8 cellular contexts compared by ENCODE assay signal in genomic region chr1:20787100-20787774, GRCh38. TPM values are rescaled to one million over a fixed set of nuclear protein-coding genes. Genes with fewer than 3 reads are reported as not detected.
DNase-seq lines count a peak whose midpoint lies in the region; ATAC-seq and TF ChIP-seq lines count a peak whose summit lies in the region.

HP1BP3 (minus strand) TSS chr1:20787307; CDS start chr1:20780440, 6,867 bp downstream.

- no peak for TF ChIP-seq CTCF in glutamatergic neuron (IDR thresholded peaks at IDR 0.05; ENCODE audit: partially characterized antibody, unreplicated experiment)
- no peak for TF ChIP-seq CTCF in ovary (IDR thresholded peaks at IDR 0.05)
- TF ChIP-seq CTCF in thoracic aorta (IDR thresholded peaks at IDR 0.05): no peak

- H3K4me3 ChIP-seq in HAP-1: peak within 1 kb of the TSS; percentile 98
- peak within 1 kb of the TSS; percentile 86 for H3K4me3 ChIP-seq in MG63
- H3K4me3 ChIP-seq in ovary: peak within 1 kb of the TSS; percentile 67
- H3K4me3 ChIP-seq in thoracic aorta: peak within 1 kb of the TSS; percentile 77

- 0 to 1% (median 0%) methylated on average over 42 to 90 of the region's 90 CpGs for WGBS in ovary, 3 donors

- H3K9me3 ChIP-seq in HAP-1 (no peaks in the 10 kb centered on the region), MG63 (no peaks in the 10 kb centered on the region), ovary (no peaks in the 10 kb centered on the region), thoracic aorta (no peaks in the 10 kb centered on the region)

- peak within 1 kb of the TSS; percentile 95 for H3K4me3 Mint-ChIP-seq in glutamatergic neuron (ENCODE audit: unreplicated experiment)

- H3K36me3 ChIP-seq in HAP-1 (replicated peaks) (peaks cover 13% of the 10 kb centered on the region), MG63 (peaks cover 6% of the 10 kb centered on the region), ovary (no peaks in the 10 kb centered on the region), thoracic aorta (no peaks in the 10 kb centered on the region)

- H3K4me1 ChIP-seq in HAP-1: peaks cover 16% of the 10 kb centered on the region
- H3K4me1 ChIP-seq in ovary (ENCODE audit: insufficient read depth): peaks cover 4% of the 10 kb centered on the region
- peaks cover 8 to 40% of the 10 kb centered on the region in 2 donors for H3K4me1 ChIP-seq in thoracic aorta (ENCODE audit: control insufficient read depth in 1 of 2, low read depth in 2 of 2)

- intact Hi-C loops in ovary (cut with DNase I): no loop called here

- H3K27me3 ChIP-seq in HAP-1 (ENCODE audit: low read depth) (no peaks in the 10 kb centered on the region), MG63 (no peaks in the 10 kb centered on the region), ovary (no peaks in the 10 kb centered on the region), thoracic aorta (replicated peaks; ENCODE audit: insufficient read depth) (no peaks in the 10 kb centered on the region)

- TF ChIP-seq EP300 in ovary (IDR thresholded peaks at IDR 0.05): no peak

- peaks cover 11 to 12% of the 10 kb centered on the region in 2 donors for H3K36me3 Mint-ChIP-seq in activated naive CD4-positive, alpha-beta T cell treated with anti-CD3 and anti-CD28 coated beads, Interleukin-2, amount 50 U/mL, for 72 hours
- no peaks in the 10 kb centered on the region for H3K36me3 Mint-ChIP-seq in glutamatergic neuron (ENCODE audit: unreplicated experiment)

- peak within 1 kb of the TSS; percentile 98 for H3K27ac Mint-ChIP-seq in activated naive CD4-positive, alpha-beta T cell treated with anti-CD3 and anti-CD28 coated beads, Interleukin-2, amount 50 U/mL, for 72 hours
- H3K27ac Mint-ChIP-seq in glutamatergic neuron (ENCODE audit: unreplicated experiment): peak within 1 kb of the TSS; percentile 99

- peak; percentile 37 for DNase-seq in GM04504 (ENCODE audit: low read depth)
- peak; percentile 63 to 79 for DNase-seq in HAP-1 (ENCODE audit: low spot score in 2 of 2)
- peak; percentile 76 for DNase-seq in MG63
- DNase-seq in SKM-1 (lab: John Stamatoyannopoulos, UW; ENCODE audit: unreplicated experiment): peak; percentile 67
- DNase-seq in activated naive CD4-positive, alpha-beta T cell treated with anti-CD3 and anti-CD28 coated beads, Interleukin-2, amount 50 U/mL, for 72 hours (ENCODE audit: low spot score in 2 of 2): peak; percentile 85
- peak; percentile 74 for DNase-seq in glutamatergic neuron
- DNase-seq in ovary: peak; percentile 77 to 90 (median 83)
- peak; percentile 9 for DNase-seq in thoracic aorta (ENCODE audit: low spot score)

- in situ Hi-C loops in HAP-1 (cut with MboI; ENCODE audit: low sequenced_read_pairs): no loop called here

- TF ChIP-seq POLR2A in ovary (IDR thresholded peaks at IDR 0.05): peak; percentile 67

- no peaks in the 10 kb centered on the region for H3K9me3 Mint-ChIP-seq in activated naive CD4-positive, alpha-beta T cell treated with anti-CD3 and anti-CD28 coated beads, Interleukin-2, amount 50 U/mL, for 72 hours
- H3K9me3 Mint-ChIP-seq in glutamatergic neuron (ENCODE audit: unreplicated experiment): peaks cover 15% of the 10 kb centered on the region

- H3K27ac ChIP-seq in ovary: peak within 1 kb of the TSS; percentile 95 to 99
- H3K27ac ChIP-seq in thoracic aorta: peak within 1 kb of the TSS; percentile 81 to 97

- peaks cover 4% of the 10 kb centered on the region for H3K4me1 Mint-ChIP-seq in glutamatergic neuron (ENCODE audit: low read depth, unreplicated experiment)

- peaks cover 14% of the 10 kb centered on the region for H3K27me3 Mint-ChIP-seq in glutamatergic neuron (ENCODE audit: unreplicated experiment)

- ATAC-seq in activated naive CD4-positive, alpha-beta T cell treated with anti-CD3 and anti-CD28 coated beads, Interleukin-2, amount 50 U/mL, for 72 hours: peak; percentile 60 to 63
- ATAC-seq in thoracic aorta (ENCODE audit: insufficient number of reproducible peaks, low FRiP score, low read depth): peak; percentile 85

RNA-seq across cellular contexts. Expression of gene HP1BP3, which starts in this region (rescaled TPM):
- 211 and 227 TPM in 2 replicates for total RNA-seq in MG63 (2014; rRNA removed; shearing (Covaris generic); ENCODE audit: low replicate concordance)
- 100 to 1,000 TPM; 253 to 311 TPM for total RNA-seq in activated naive CD4-positive, alpha-beta T cell treated with anti-CD3 and anti-CD28 coated beads, Interleukin-2, amount 50 U/mL, for 72 hours
- total RNA-seq in glutamatergic neuron (ENCODE audit: unreplicated experiment) (192 TPM), ovary (100 to 1,000 TPM; 184 to 260 (median 211) TPM), thoracic aorta (100 to 1,000 TPM; 186 to 189 TPM)
- 100 to 1,000 TPM; 162 to 302 TPM for polyA plus RNA-seq in ovary

Comparison
In these comparisons a context has a peak if more than half of its experiments do, and no peak if none do; other contexts are left out.
1. Peak in every context shown above with its lines: DNase-seq, ATAC-seq, H3K4me3 ChIP-seq and H3K27ac ChIP-seq.
2. DNase-seq: peak in every context shown above with its lines; median percentile 85 in activated naive CD4-positive, alpha-beta T cell treated with anti-CD3 and anti-CD28 coated beads, Interleukin-2, amount 50 U/mL, for 72 hours; 83 in ovary; 76 in MG63; 74 in glutamatergic neuron; 71 in HAP-1; 67 in SKM-1; 37 in GM04504; 9 in thoracic aorta.